ENCODE assay signal across 8 cellular contexts in the genomic region with DNA sequence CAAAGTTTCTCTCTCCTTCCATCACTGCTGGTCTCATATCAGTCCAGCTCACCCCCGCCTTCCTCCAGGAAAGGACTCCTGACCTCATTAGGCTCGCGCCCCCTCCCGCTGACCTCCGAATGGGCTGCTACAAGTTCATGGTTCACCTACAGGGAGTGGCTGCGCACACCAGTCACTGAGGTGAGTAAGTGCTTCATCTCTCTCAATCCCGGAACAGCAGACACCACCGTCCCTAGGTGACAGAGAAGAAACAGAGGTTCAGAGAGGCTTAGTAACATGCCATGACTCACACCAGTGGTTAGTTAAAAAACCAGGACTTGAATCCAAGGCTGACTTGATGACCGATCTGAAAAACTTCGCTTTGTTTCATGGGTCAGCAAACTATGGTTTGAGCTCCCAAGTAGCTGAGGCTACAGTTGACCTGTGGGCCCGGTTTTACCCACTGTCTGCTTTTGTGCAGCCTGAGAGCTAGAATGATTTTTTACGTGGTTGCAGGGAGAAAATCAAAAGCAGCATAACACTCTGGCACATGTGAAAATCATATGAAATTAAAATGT. TPM values are rescaled to one million over a fixed set of nuclear protein-coding genes. Genes with fewer than 3 reads are reported as not detected.
DNase-seq lines count a peak whose midpoint lies in the region; ATAC-seq and TF ChIP-seq lines count a peak whose summit lies in the region.
"Had no signal": no experiment of that assay in that cellular context is flagged by ENCODE, and none has a peak within 500 bp of the region (broad histone marks: within the 10 kb centered on the region; RNA-seq: fewer than 3 reads in every experiment).

No MANE protein-coding gene starts in this region.

- peak; percentile 71 for DNase-seq in LoVo (ENCODE audit: low spot score)
- peak; percentile 58 for DNase-seq in activated CD8-positive, alpha-beta T cell treated with anti-CD3 and anti-CD28 coated beads, Interleukin-2, amount 10 ng/mL, durations not matched to agents 7 days and 5 days
- peak; percentile 64 for DNase-seq in fibroblast of villous mesenchyme (ENCODE audit: low read depth)
- peak; percentile 36 to 39 for DNase-seq in stimulated activated CD8-positive, alpha-beta memory T cell treated with anti-CD3 and anti-CD28 coated beads, Interleukin-7, amount 100 ng/mL, for 4 hours (ENCODE audit: low read depth in 2 of 2)
- DNase-seq in DMS153 (lab: John Stamatoyannopoulos, UW): no peak

- no peaks in the 10 kb centered on the region for H3K27me3 Mint-ChIP-seq in activated CD8-positive, alpha-beta T cell treated with anti-CD3 and anti-CD28 coated beads, Interleukin-2, amount 10 ng/mL, durations not matched to agents 7 days and 5 days (ENCODE audit: low read depth)
- H3K27me3 Mint-ChIP-seq: memory B cell had no signal

- H3K9me3 Mint-ChIP-seq in activated CD8-positive, alpha-beta T cell treated with anti-CD3 and anti-CD28 coated beads, Interleukin-2, amount 10 ng/mL, durations not matched to agents 7 days and 5 days (ENCODE audit: insufficient read depth): no peaks in the 10 kb centered on the region
- H3K9me3 Mint-ChIP-seq: memory B cell had no signal

- CTCF ChIA-PET in activated CD8-positive, alpha-beta T cell treated with anti-CD3 and anti-CD28 coated beads, Interleukin-2, amount 10 ng/mL, durations not matched to agents 7 days and 5 days (lab: Charles Lee): no interaction called here

- no peak overlapping the region for H3K4me3 ChIP-seq in fibroblast of villous mesenchyme (ENCODE audit: low read depth, low read length)

- peak; percentile 78 for ATAC-seq in activated CD8-positive, alpha-beta T cell treated with anti-CD3 and anti-CD28 coated beads, Interleukin-2, amount 10 ng/mL, durations not matched to agents 7 days and 5 days
- ATAC-seq in GM21423 (IDR thresholded peaks at IDR 0.05; ENCODE audit: unreplicated experiment) (no peak), HG03442 (IDR thresholded peaks at IDR 0.05; ENCODE audit: unreplicated experiment) (no peak)

- H3K4me1 Mint-ChIP-seq in activated CD8-positive, alpha-beta T cell treated with anti-CD3 and anti-CD28 coated beads, Interleukin-2, amount 10 ng/mL, durations not matched to agents 7 days and 5 days (ENCODE audit: low read depth): peaks cover 42% of the 10 kb centered on the region

- H3K27ac Mint-ChIP-seq in activated CD8-positive, alpha-beta T cell treated with anti-CD3 and anti-CD28 coated beads, Interleukin-2, amount 10 ng/mL, durations not matched to agents 7 days and 5 days: peak overlapping the region; percentile 68
- H3K27ac Mint-ChIP-seq: memory B cell had no signal

- POLR2A ChIA-PET in activated CD8-positive, alpha-beta T cell treated with anti-CD3 and anti-CD28 coated beads, Interleukin-2, amount 10 ng/mL, durations not matched to agents 7 days and 5 days (lab: Charles Lee): no interaction called here

- H3K36me3 Mint-ChIP-seq in activated CD8-positive, alpha-beta T cell treated with anti-CD3 and anti-CD28 coated beads, Interleukin-2, amount 10 ng/mL, durations not matched to agents 7 days and 5 days (ENCODE audit: low read depth): no peaks in the 10 kb centered on the region

- H3K4me3 Mint-ChIP-seq in activated CD8-positive, alpha-beta T cell treated with anti-CD3 and anti-CD28 coated beads, Interleukin-2, amount 10 ng/mL, durations not matched to agents 7 days and 5 days: no peak overlapping the region
- H3K4me3 Mint-ChIP-seq: memory B cell had no signal

- TF ChIP-seq CTCF in fibroblast of villous mesenchyme (IDR thresholded peaks at IDR 0.05; ENCODE audit: insufficient read depth, low read depth, low read length): no peak

RNA-seq across cellular contexts. Expression of gene ZFP36L2, which starts 42.0 kb away (rescaled TPM):
- total RNA-seq in activated CD8-positive, alpha-beta T cell treated with anti-CD3 and anti-CD28 coated beads, Interleukin-2, amount 10 ng/mL, durations not matched to agents 7 days and 5 days: 100 to 1,000 TPM; 166 TPM
- 12.2 and 25.9 TPM in 2 replicates for total RNA-seq in fibroblast of villous mesenchyme
